In genomic region chr10:73110345-73110849, GRCh38 we compare ENCODE assay signal across 8 cellular contexts. TPM values are rescaled to one million over a fixed set of nuclear protein-coding genes. Genes with fewer than 3 reads are reported as not detected.
DNase-seq lines count a peak whose midpoint lies in the region; ATAC-seq and TF ChIP-seq lines count a peak whose summit lies in the region.

TSS of gene NUDT13 (plus strand) at chr10:73110455. CDS start at chr10:73114366, 3,911 bp downstream.

- H3K36me3 Mint-ChIP-seq in endodermal cell (ENCODE audit: low read depth), result peaks cover 18% of the 10 kb centered on the region

- H3K27me3 ChIP-seq in HAP-1 (ENCODE audit: low read depth), result no peaks in the 10 kb centered on the region
- no peaks in the 10 kb centered on the region for H3K27me3 ChIP-seq in endodermal cell (ENCODE audit: control insufficient read depth, insufficient read depth, low read length, poor library complexity, severe bottlenecking)
- H3K27me3 ChIP-seq in lung (ENCODE audit: control insufficient read depth, insufficient read depth), result no peaks in the 10 kb centered on the region

- ATAC-seq in lung (ENCODE audit: insufficient read depth, low FRiP score), result peak; percentile 89

- H3K4me1 Mint-ChIP-seq in endodermal cell, result peaks cover 3% of the 10 kb centered on the region

- in situ Hi-C loops in HAP-1 (cut with MboI; ENCODE audit: low sequenced_read_pairs), result no loop called here

- H3K4me3 ChIP-seq in HAP-1 (peak within 1 kb of the TSS; percentile 29), endodermal cell (ENCODE audit: low read length) (peak within 1 kb of the TSS; percentile 83), lung (peak within 1 kb of the TSS; percentile 41)

- H3K9me3 ChIP-seq in HAP-1 (no peaks in the 10 kb centered on the region; the same call in 1 of the 2 replicates), endodermal cell (ENCODE audit: control insufficient read depth, low read length) (peaks cover 11% of the 10 kb centered on the region), lung (ENCODE audit: control insufficient read depth in 2 of 2, insufficient read depth in 1 of 2, low read length in 1 of 2) (no peaks in the 10 kb centered on the region)

- H3K36me3 ChIP-seq in HAP-1 (replicated peaks) (no peaks in the 10 kb centered on the region), endodermal cell (ENCODE audit: control insufficient read depth, insufficient read depth, low read length) (no peaks in the 10 kb centered on the region), lung (ENCODE audit: control insufficient read depth in 2 of 2, insufficient read depth in 2 of 2, low read length in 2 of 2) (peaks cover 0 to 1% of the 10 kb centered on the region in 2 donors)

- H3K27ac Mint-ChIP-seq in endodermal cell, result peak within 1 kb of the TSS; percentile 99

- WGBS in endodermal cell (ENCODE audit: insufficient coverage in 1 of 2, insufficient read length in 1 of 2), 2 experiments, result 18 to 41% methylated on average over 5 of the region's 5 CpGs
- 1 to 2% methylated on average over 5 of the region's 5 CpGs for WGBS in lung, 2 donors

- H3K27me3 Mint-ChIP-seq in endodermal cell (ENCODE audit: insufficient read depth), result no peaks in the 10 kb centered on the region

- peak within 1 kb of the TSS; percentile 22 for H3K9ac ChIP-seq in endodermal cell (ENCODE audit: extremely low read depth, low read length, poor library complexity, severe bottlenecking)

- peak within 1 kb of the TSS; percentile 74 for H3K4me3 Mint-ChIP-seq in endodermal cell

- H3K27ac ChIP-seq in endodermal cell (ENCODE audit: low read depth, low read length) (no peak within 1 kb of the TSS), lung (ENCODE audit: low read depth in 1 of 2, low read length in 1 of 2) (peak within 1 kb of the TSS; percentile 90 to 98)

- H3K4me1 ChIP-seq in HAP-1, result peaks cover 6% of the 10 kb centered on the region; the same call in 1 of the 2 replicates
- H3K4me1 ChIP-seq in endodermal cell (ENCODE audit: control insufficient read depth, insufficient read depth, low read length), result no peaks in the 10 kb centered on the region
- no peaks in the 10 kb centered on the region for H3K4me1 ChIP-seq in lung (ENCODE audit: control insufficient read depth in 2 of 2, insufficient read depth in 2 of 2, low read length in 2 of 2)

- peaks cover 18% of the 10 kb centered on the region for H3K9me3 Mint-ChIP-seq in endodermal cell

- TF ChIP-seq CTCF in endodermal cell (conservative IDR thresholded peaks at IDR 0.05) (no peak), lung (IDR thresholded peaks at IDR 0.05; ENCODE audit: control extremely low read depth, extremely low read depth) (no peak)

- DNase-seq in COLO829 (ENCODE audit: low spot score) (peak; percentile 68), HAP-1 (ENCODE audit: low spot score in 2 of 2) (peak; percentile 58 to 71), NCI-H526 treated with DMSO at 0.1 percent for 48 hours (lab: John Stamatoyannopoulos, UW) (peak; percentile 51), endodermal cell (peak; percentile 89), lung (ENCODE audit: low spot score) (peak; percentile 77), NCI-H146 treated with DMSO at 0.1 percent for 48 hours (lab: John Stamatoyannopoulos, UW; ENCODE audit: unreplicated experiment) (no peak)
- peak; percentile 6 for DNase-seq in activated CD8-positive, alpha-beta memory T cell treated with anti-CD3 and anti-CD28 coated beads for 4 hours (ENCODE audit: low read depth in 2 of 2)
- DNase-seq in stimulated activated CD8-positive, alpha-beta memory T cell treated with anti-CD3 and anti-CD28 coated beads, Interleukin-15, amount 100 ng/mL, for 48 hours (ENCODE audit: low read depth in 2 of 2), result peak; percentile 4 to 24

RNA-seq across cellular contexts. Expression of gene NUDT13, which starts in this region (rescaled TPM):
- total RNA-seq in endodermal cell (1 to 10 TPM; 3.3 to 3.9 TPM), lung (1 to 10 TPM; 2.4 to 3.8 TPM)
- 1.3 TPM for polyA plus RNA-seq in endodermal cell (2013, experiment 1 of 2)
- polyA plus RNA-seq in endodermal cell (2013, experiment 2 of 2), result 1.4 TPM
- 1 to 10 TPM; 1.4 to 4.2 TPM for polyA plus RNA-seq in lung

Comparison
In these comparisons a context has a peak if more than half of its experiments do, and no peak if none do; other contexts are left out.
1. H3K4me3 ChIP-seq: peak in every context shown above with its lines; median percentile 83 in endodermal cell; 41 in lung; 29 in HAP-1.